ENCODE assay signal across 2 cellular contexts in the genomic region with DNA sequence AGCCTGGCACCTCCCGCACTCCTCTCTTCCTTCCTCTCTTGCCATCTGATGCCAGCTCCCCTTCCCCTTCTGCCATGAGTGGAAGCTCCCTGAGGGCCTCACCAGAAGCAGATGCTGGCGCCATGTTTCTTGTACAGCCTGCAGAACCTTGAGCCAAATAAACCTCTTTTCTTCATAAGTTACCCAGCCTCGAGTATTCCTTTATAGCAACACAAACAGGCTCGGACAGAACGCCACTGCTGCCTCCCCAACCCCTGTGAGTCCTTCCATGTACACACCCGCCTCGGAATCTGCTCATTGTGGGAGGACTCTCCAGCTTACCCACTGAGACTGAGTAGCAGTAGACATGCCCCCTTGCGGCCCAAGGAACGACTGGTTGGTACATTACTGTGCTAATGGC.
TF ChIP-seq lines count a peak whose summit lies in the region.

No MANE protein-coding gene starts in this region.

TF ChIP-seq in K562, 482 proteins besides CTCF, POLR2A, EP300 and RAD21:
- no peak for TF ChIP-seq BDP1 (IDR thresholded peaks at IDR 0.05; ENCODE audit: insufficient read depth, insufficient read length)
- 0 out of 2 replicates have a peak, but pooled peaks have one; percentile 56 for TF ChIP-seq ZNF766 (CRISPR knock-in tag; conservative IDR thresholded peaks at IDR 0.05)
- TF ChIP-seq ZNF316 (IDR thresholded peaks at IDR 0.05) = 0 out of 2 replicates have a peak, but pooled peaks have one; percentile 41
- TF ChIP-seq, protein P1, sequence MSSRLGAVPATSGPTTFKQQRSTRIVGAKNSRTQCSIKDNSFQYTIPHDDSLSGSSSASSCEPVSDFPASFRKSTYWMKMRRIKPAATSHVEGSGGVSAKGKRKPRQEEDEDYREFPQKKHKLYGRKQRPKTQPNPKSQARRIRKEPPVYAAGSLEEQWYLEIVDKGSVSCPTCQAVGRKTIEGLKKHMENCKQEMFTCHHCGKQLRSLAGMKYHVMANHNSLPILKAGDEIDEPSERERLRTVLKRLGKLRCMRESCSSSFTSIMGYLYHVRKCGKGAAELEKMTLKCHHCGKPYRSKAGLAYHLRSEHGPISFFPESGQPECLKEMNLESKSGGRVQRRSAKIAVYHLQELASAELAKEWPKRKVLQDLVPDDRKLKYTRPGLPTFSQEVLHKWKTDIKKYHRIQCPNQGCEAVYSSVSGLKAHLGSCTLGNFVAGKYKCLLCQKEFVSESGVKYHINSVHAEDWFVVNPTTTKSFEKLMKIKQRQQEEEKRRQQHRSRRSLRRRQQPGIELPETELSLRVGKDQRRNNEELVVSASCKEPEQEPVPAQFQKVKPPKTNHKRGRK (tag; IDR thresholded peaks at IDR 0.05) = no peak

TF ChIP-seq in GM12891, 5 proteins besides CTCF, POLR2A, EP300 and RAD21:
- TF ChIP-seq POU2F2 (IDR thresholded peaks at IDR 0.05; ENCODE audit: low read depth, low read length) = no peak
- TF ChIP-seq POLR2AphosphoS5 (IDR thresholded peaks at IDR 0.05; ENCODE audit: low read depth, low read length) = no peak
- no peak for TF ChIP-seq SPI1 (IDR thresholded peaks at IDR 0.05; ENCODE audit: low read depth, low read length)
- no peak for TF ChIP-seq PAX5 (IDR thresholded peaks at IDR 0.05; ENCODE audit: insufficient read depth, low read length, severe bottlenecking)
- no peak for TF ChIP-seq TAF1 (IDR thresholded peaks at IDR 0.05; ENCODE audit: low read depth, low read length)
